18 cellular contexts compared by ENCODE assay signal in the genomic region with DNA sequence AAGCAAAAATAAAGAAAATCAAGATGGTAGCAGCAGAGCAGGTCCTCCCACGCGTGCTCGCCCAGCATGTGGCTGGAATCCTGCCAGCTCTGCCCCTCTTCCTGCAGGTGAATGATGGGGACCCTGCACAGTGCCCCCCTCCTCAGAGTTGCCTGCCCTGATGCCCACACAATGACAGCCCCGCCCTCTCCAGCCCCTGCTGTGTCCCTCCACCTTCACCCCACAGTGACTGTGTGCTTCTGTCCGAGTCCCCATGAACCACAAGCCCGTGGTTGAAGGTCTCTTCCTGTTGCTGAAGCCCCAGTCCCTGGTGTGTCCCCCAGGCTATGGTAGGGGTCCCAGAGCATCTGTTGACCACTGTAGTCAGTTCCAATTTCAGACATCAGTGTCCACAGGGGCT.
A peak's percentile ranks its signal among the peaks of the same experiment; 100 is the strongest.
DNase-seq lines count a peak whose midpoint lies in the region; ATAC-seq and TF ChIP-seq lines count a peak whose summit lies in the region.
"Had no signal": no experiment of that assay in that cellular context is flagged by ENCODE, and none has a peak within 500 bp of the region (broad histone marks: within the 10 kb centered on the region; RNA-seq: fewer than 3 reads in every experiment).

No MANE protein-coding gene starts in this region.

- intact Hi-C loops in left ventricle myocardium inferior (cut with micrococcal nuclease) (no loop called here), Right ventricle myocardium superior (cut with DNase I) (no loop called here)

- peak overlapping the region; percentile 31 for H3K14ac ChIP-seq in neuronal stem cell (ENCODE audit: low read length)

- no peak overlapping the region for H2BK120ac ChIP-seq in neuronal stem cell (ENCODE audit: low read depth, low read length)

- peak overlapping the region; percentile 60 for H3K23ac ChIP-seq in neuronal stem cell (ENCODE audit: low read depth, low read length, poor library complexity)

- no peak overlapping the region for H2AK5ac ChIP-seq in neuronal stem cell (ENCODE audit: low read depth, low read length)

- no peak overlapping the region for H2BK12ac ChIP-seq in neuronal stem cell (ENCODE audit: low read length)

- no peak overlapping the region for H3K9ac ChIP-seq in neuronal stem cell (ENCODE audit: low read depth, low read length, poor library complexity)
- H3K9ac ChIP-seq: KMS-11 had no signal

- H3K4ac ChIP-seq in neuronal stem cell (ENCODE audit: low read length): no peak overlapping the region

- H3K79me1 ChIP-seq in neuronal stem cell (ENCODE audit: low read depth, low read length): no peaks in the 10 kb centered on the region

- no peak overlapping the region for H4K8ac ChIP-seq in neuronal stem cell (ENCODE audit: low read depth, low read length)

- TF ChIP-seq CTCF in left ventricle myocardium inferior (IDR thresholded peaks at IDR 0.05; ENCODE audit: borderline replicate concordance): no peak
- TF ChIP-seq CTCF in coronary artery (IDR thresholded peaks at IDR 0.05): no peak

- no peak overlapping the region for H3K4me2 ChIP-seq in neuronal stem cell (ENCODE audit: insufficient read depth, low read length, poor library complexity, severe bottlenecking)
- H3K4me2 ChIP-seq: KMS-11 had no signal

- H2BK15ac ChIP-seq in neuronal stem cell (ENCODE audit: low read length): peak overlapping the region; percentile 6

- peaks cover 10% of the 10 kb centered on the region for H3K9me3 ChIP-seq in left ventricle myocardium inferior (replicated peaks)
- H3K9me3 ChIP-seq in neuronal stem cell (replicated peaks in 1 of 2; ENCODE audit: control insufficient read depth in 2 of 2, insufficient read depth in 1 of 2, low read depth in 1 of 2, low read length in 2 of 2): peaks cover 5% of the 10 kb centered on the region in 2 donors

- no peak overlapping the region for H4K91ac ChIP-seq in neuronal stem cell (ENCODE audit: low read depth, low read length, poor library complexity)

- DNase-seq in left ventricle myocardium inferior (peak; percentile 7), Right ventricle myocardium superior (no peak), coronary artery (ENCODE audit: low spot score) (peak; percentile 60), neuronal stem cell (ENCODE audit: low spot score) (no peak), C1 segment of cervical spinal cord (lab: John Stamatoyannopoulos, UW) (no peak), COR-L47 (lab: John Stamatoyannopoulos, UW) (no peak), SIG-M5 treated with dmso at 0.1 percent for 504 hours (lab: John Stamatoyannopoulos, UW; ENCODE audit: unreplicated experiment) (no peak)
- DNase-seq: ACHN; AML-193; CD4-positive, alpha-beta T cell; DMS79 treated with DMSO at 0.1 percent for 48 hours; NCI-H1048; NCI-H146; NCI-H226; NCI-H524 treated with DMSO at 0.1 percent for 48 hours; SIG-M5 had no signal

- H3K27me3 ChIP-seq in left ventricle myocardium inferior (ENCODE audit: low read depth) (peaks cover 54% of the 10 kb centered on the region), neuronal stem cell (ENCODE audit: control insufficient read depth in 3 of 3, insufficient read depth in 3 of 3, low read depth in 1 of 3, low read length in 3 of 3) (peaks cover 0 to 3% (median 0%) of the 10 kb centered on the region in 3 experiments)

- H3K18ac ChIP-seq in neuronal stem cell (ENCODE audit: low read length): no peak overlapping the region

- no peak overlapping the region for H2AFZ ChIP-seq in neuronal stem cell (ENCODE audit: low read length)

- no peak for ATAC-seq in Right ventricle myocardium superior (ENCODE audit: poor library complexity)
- ATAC-seq: HepG2 had no signal

- H3K27ac ChIP-seq in left ventricle myocardium inferior (replicated peaks): no peak overlapping the region
- H3K27ac ChIP-seq in coronary artery: no peak overlapping the region
- H3K27ac ChIP-seq in neuronal stem cell (replicated peaks; ENCODE audit: low read length): no peak overlapping the region
- H3K27ac ChIP-seq: KMS-11 had no signal

- WGBS in neuronal stem cell (ENCODE audit: extremely low coverage in 2 of 2, insufficient read length in 2 of 2, insufficient replicate concordance in 1 of 2), 2 donors: no CpG with 5 or more reads among the region's 6 CpGs

- H3K4me3 ChIP-seq in left ventricle myocardium inferior: no peak overlapping the region
- H3K4me3 ChIP-seq in coronary artery: no peak overlapping the region
- H3K4me3 ChIP-seq in neuronal stem cell (ENCODE audit: low read length in 2 of 2): no peak overlapping the region

- no peak overlapping the region for H2BK5ac ChIP-seq in neuronal stem cell (ENCODE audit: low read length)

- H3K36me3 ChIP-seq in left ventricle myocardium inferior: no peaks in the 10 kb centered on the region
- no peaks in the 10 kb centered on the region for H3K36me3 ChIP-seq in neuronal stem cell (replicated peaks in 1 of 2; ENCODE audit: control insufficient read depth in 2 of 2, insufficient read depth in 2 of 2, low read length in 2 of 2)

- H3K4me1 ChIP-seq in left ventricle myocardium inferior: no peaks in the 10 kb centered on the region
- H3K4me1 ChIP-seq in neuronal stem cell (ENCODE audit: control insufficient read depth in 2 of 2, insufficient read depth in 1 of 2, low read depth in 1 of 2, low read length in 2 of 2): peaks cover 14 to 16% of the 10 kb centered on the region in 2 donors

Comparison
In these comparisons a context has a peak if more than half of its experiments do, and no peak if none do; other contexts are left out.
1. DNase-seq: peak in left ventricle myocardium inferior (single experiment) and coronary artery (single experiment); none in Right ventricle myocardium superior (single experiment), neuronal stem cell (single experiment), C1 segment of cervical spinal cord (0 of 14), COR-L47 (single experiment) and SIG-M5 treated with dmso at 0.1 percent for 504 hours (single experiment).